Comparison of ENCODE assay signal across 8 cellular contexts in the genomic region with DNA sequence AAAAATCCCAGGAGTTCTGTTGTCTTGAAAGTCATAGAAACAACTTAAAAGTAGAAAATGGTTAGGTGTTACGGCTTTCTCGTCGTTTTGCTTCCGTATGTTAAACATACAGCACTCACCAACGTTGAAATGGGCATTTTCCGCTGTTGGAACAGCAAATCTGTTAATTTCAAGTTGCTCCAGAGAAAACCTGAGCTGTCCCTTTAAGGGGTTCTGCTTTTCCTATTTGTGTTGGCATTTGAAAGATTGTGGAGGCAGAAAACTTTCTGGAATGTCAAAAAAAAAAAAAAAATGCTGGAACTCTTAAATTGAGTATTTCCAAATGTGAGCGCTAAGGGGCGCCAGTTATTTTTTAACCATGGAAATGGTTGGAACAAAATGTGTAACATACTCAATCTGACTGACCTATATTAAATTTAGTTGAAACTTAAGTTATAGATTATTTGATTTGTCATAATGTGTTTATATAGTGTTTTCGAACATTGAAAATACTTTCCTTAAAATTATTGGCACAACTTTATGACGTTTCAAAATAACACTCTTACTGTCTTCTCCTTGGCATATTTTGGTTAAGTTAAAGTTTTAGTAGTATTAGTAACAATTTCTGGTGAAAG. TPM values are rescaled to one million over a fixed set of nuclear protein-coding genes. Genes with fewer than 3 reads are reported as not detected.
A peak's percentile ranks its signal among the peaks of the same experiment; 100 is the strongest.
DNase-seq lines count a peak whose midpoint lies in the region; ATAC-seq and TF ChIP-seq lines count a peak whose summit lies in the region.

No MANE protein-coding gene starts in this region.

- no peak overlapping the region for H2AFZ ChIP-seq in MM.1S (ENCODE audit: low read length)

- peak; percentile 34 for DNase-seq in NOMO-1 treated with DMSO at 0.1 percent for 48 hours (lab: John Stamatoyannopoulos, UW; ENCODE audit: unreplicated experiment)
- DNase-seq in NOMO-1 treated with dmso at 0.1 percent for 144 hours (lab: John Stamatoyannopoulos, UW; ENCODE audit: unreplicated experiment): no peak
- DNase-seq in MM.1S: peak; percentile 46
- DNase-seq in activated CD4-positive, alpha-beta T cell treated with anti-CD3 and anti-CD28 coated beads for 48 hours: peak; percentile 44
- no peak for DNase-seq in epithelial cell of proximal tubule (ENCODE audit: low read depth)
- peak; percentile 89 for DNase-seq in myocyte (ENCODE audit: low read depth)
- DNase-seq in vagina (ENCODE audit: extremely low spot score in 2 of 2): no peak

- TF ChIP-seq CTCF in MM.1S (IDR thresholded peaks at IDR 0.05; ENCODE audit: low read length) (peak; percentile 35), epithelial cell of proximal tubule (conservative IDR thresholded peaks at IDR 0.05; ENCODE audit: low read depth, low read length) (peak; percentile 63), vagina (IDR thresholded peaks at IDR 0.05) (peak in 2 of 3 experiments; percentile 55 to 56)

- ATAC-seq in HG03565 (IDR thresholded peaks at IDR 0.05; ENCODE audit: unreplicated experiment): no peak

- no peak for TF ChIP-seq POLR2A in vagina (IDR thresholded peaks at IDR 0.05)

- no peaks in the 10 kb centered on the region for H3K4me1 ChIP-seq in MM.1S (ENCODE audit: low read length)
- peaks cover 59% of the 10 kb centered on the region for H3K4me1 ChIP-seq in vagina

- no peaks in the 10 kb centered on the region for H3K9me2 ChIP-seq in MM.1S (replicated peaks; ENCODE audit: insufficient read depth, low read length)

- H3K27ac ChIP-seq in MM.1S (ENCODE audit: low read length): peak overlapping the region; percentile 63; the same call in 1 of the 2 replicates
- peak overlapping the region; percentile 98 for H3K27ac ChIP-seq in vagina

- intact Hi-C loops in vagina (cut with DNase I): no loop called here

- peaks cover 7% of the 10 kb centered on the region for H3F3A ChIP-seq in MM.1S (ENCODE audit: insufficient read depth, low read length)

- H3K27me3 ChIP-seq in MM.1S (replicated peaks; ENCODE audit: insufficient read depth, low read length) (no peaks in the 10 kb centered on the region), vagina (no peaks in the 10 kb centered on the region)

- H4K20me1 ChIP-seq in MM.1S (ENCODE audit: insufficient read depth, low read length): peaks cover 12% of the 10 kb centered on the region

- H3K36me3 ChIP-seq in MM.1S (replicated peaks; ENCODE audit: insufficient read depth, low read length): no peaks in the 10 kb centered on the region
- no peaks in the 10 kb centered on the region for H3K36me3 ChIP-seq in vagina

- H3K9ac ChIP-seq in MM.1S (ENCODE audit: low read length): peak overlapping the region; percentile 58

- H3K4me2 ChIP-seq in MM.1S (ENCODE audit: low read depth, low read length): peak overlapping the region; percentile 48

- peaks cover 60% of the 10 kb centered on the region for H3K79me2 ChIP-seq in MM.1S (ENCODE audit: low read length)

- H3K4me3 ChIP-seq in MM.1S (ENCODE audit: low read length) (peak overlapping the region; percentile 68), epithelial cell of proximal tubule (ENCODE audit: low read depth, low read length) (peak overlapping the region; percentile 86), vagina (peak overlapping the region; percentile 79 to 88)

- H3K9me3 ChIP-seq in MM.1S (replicated peaks; ENCODE audit: insufficient read depth, low read length) (no peaks in the 10 kb centered on the region), vagina (no peaks in the 10 kb centered on the region)

RNA-seq across cellular contexts. Expression of gene QKI, which starts 2.2 kb away (rescaled TPM):
- 95.0 and 140 TPM in 2 replicates for total RNA-seq in epithelial cell of proximal tubule
- total RNA-seq in myocyte: 289 and 423 TPM in 2 replicates
- polyA plus RNA-seq in myocyte (2012): 102 TPM
- 142 TPM for total RNA-seq in vagina

Comparison
In these comparisons a context has a peak if more than half of its experiments do, and no peak if none do; other contexts are left out.
1. DNase-seq: peak in NOMO-1 treated with DMSO at 0.1 percent for 48 hours (single experiment), MM.1S (single experiment), activated CD4-positive, alpha-beta T cell treated with anti-CD3 and anti-CD28 coated beads for 48 hours (single experiment) and myocyte (single experiment); none in NOMO-1 treated with dmso at 0.1 percent for 144 hours (single experiment), epithelial cell of proximal tubule (single experiment) and vagina (0 of 2).
2. Peak in every context shown above with its lines, with median percentiles within 50 percentile points of each other: H3K4me3 ChIP-seq and CTCF ChIP-seq.